In genomic region chr5:62266573-62266972, GRCh38 we compare ENCODE assay signal across 20 cellular contexts.
"Had no signal": no experiment of that assay in that cellular context is flagged by ENCODE, and none has a peak within 500 bp of the region (broad histone marks: within the 10 kb centered on the region; RNA-seq: fewer than 3 reads in every experiment).

No MANE protein-coding gene starts in this region.

- H3K27ac Mint-ChIP-seq: IgD-negative memory B cell had no signal

- H3K4me3 Mint-ChIP-seq: IgD-negative memory B cell had no signal

- H3K27ac ChIP-seq: RWPE1 had no signal

- H3K36me3 Mint-ChIP-seq: IgD-negative memory B cell had no signal

- H3K9ac ChIP-seq: SK-N-SH had no signal

- H3K4me2 ChIP-seq: SK-N-SH had no signal

- ATAC-seq: HepG2, Panc1 had no signal

- H3K9me3 Mint-ChIP-seq: IgD-negative memory B cell had no signal

- H3K9me3 ChIP-seq: SK-N-SH had no signal

- H3K4me1 Mint-ChIP-seq: IgD-negative memory B cell had no signal

- DNase-seq: KBM-7, MV-4-11, NCI-H1048, NCI-H1105, NCI-H1417 treated with DMSO at 0.1 percent for 48 hours, NCI-H146, NCI-H1694 treated with DMSO at 0.1 percent for 48 hours, NCI-H1930, NCI-H2081, NCI-H2107, NCI-H2227 treated with DMSO at 0.1 percent for 48 hours, NCI-H526 treated with DMSO at 0.1 percent for 48 hours, NCI-H774, SHP77, SK-N-SH, SW 1271 had no signal
